In the genomic region with DNA sequence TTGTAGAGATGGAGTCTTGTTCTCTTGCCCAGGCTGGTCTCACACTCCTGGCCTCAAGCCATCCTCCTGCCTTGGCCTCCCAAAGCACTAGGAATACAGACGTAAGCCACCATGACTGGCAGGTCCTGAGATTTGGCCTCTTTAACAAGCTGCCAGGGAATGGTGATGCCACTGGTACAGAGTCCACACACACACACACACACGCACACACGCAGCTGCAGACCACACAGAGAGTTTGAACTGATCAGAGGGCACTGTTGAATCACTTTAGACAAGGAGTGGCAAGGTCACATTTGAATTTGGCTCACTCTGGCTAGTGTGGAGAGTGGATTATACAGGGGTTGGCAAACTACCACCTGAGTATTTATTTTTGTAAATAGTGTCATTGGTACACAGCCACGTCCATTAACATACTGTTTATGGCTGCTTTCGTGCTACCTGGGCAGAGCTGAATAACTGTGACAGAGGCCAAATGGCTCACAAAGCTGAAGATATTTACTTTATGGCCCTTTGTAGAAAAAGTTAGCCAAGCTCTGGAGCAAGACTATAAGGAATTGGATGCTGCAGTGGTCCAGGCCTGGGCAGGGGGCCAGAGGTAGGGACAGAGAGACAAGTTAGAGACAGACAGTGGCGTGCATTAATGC, we compare ENCODE assay signal across 1 cellular context.
TF ChIP-seq lines count a peak whose summit lies in the region.

No MANE protein-coding gene starts in this region.

TF ChIP-seq in HepG2, 621 proteins besides CTCF, POLR2A, EP300 and RAD21 (continued from another document and continues in another):
- TF ChIP-seq ZNF550 (CRISPR knock-in tag; IDR thresholded peaks at IDR 0.05; ENCODE audit: borderline replicate concordance) (no peak), ZNF256 (CRISPR knock-in tag; conservative IDR thresholded peaks at IDR 0.05) (no peak), PITX1 (CRISPR knock-in tag; IDR thresholded peaks at IDR 0.05) (peak; percentile 45; the same call in 1 of the 2 replicates), ZBTB8A (CRISPR knock-in tag; IDR thresholded peaks at IDR 0.05; ENCODE audit: borderline replicate concordance, low read depth) (no peak), ZNF432 (CRISPR knock-in tag; IDR thresholded peaks at IDR 0.05; ENCODE audit: borderline replicate concordance) (no peak), HOXA9 (CRISPR knock-in tag; IDR thresholded peaks at IDR 0.05; ENCODE audit: borderline replicate concordance) (0 out of 2 replicates have a peak, but pooled peaks have one; percentile 58), ZNF773 (CRISPR knock-in tag; IDR thresholded peaks at IDR 0.05; ENCODE audit: borderline replicate concordance) (no peak), ZNF678 (CRISPR knock-in tag; IDR thresholded peaks at IDR 0.05) (no peak), GFI1 (CRISPR knock-in tag; IDR thresholded peaks at IDR 0.05; ENCODE audit: borderline replicate concordance) (peak; percentile 73; the same call in 1 of the 2 replicates), POLR2AphosphoS2 (IDR thresholded peaks at IDR 0.05; ENCODE audit: low read depth, low read length) (no peak), CAMTA2 (CRISPR knock-in tag; IDR thresholded peaks at IDR 0.05; ENCODE audit: borderline replicate concordance) (no peak), SIN3B (IDR thresholded peaks at IDR 0.05; ENCODE audit: low read length) (no peak), DMAP1 (CRISPR knock-in tag; IDR thresholded peaks at IDR 0.05) (no peak), ZBTB42 (CRISPR knock-in tag; IDR thresholded peaks at IDR 0.05) (no peak), SMAD1 (CRISPR knock-in tag; IDR thresholded peaks at IDR 0.05; ENCODE audit: borderline replicate concordance, low read depth) (no peak), SP5 (CRISPR knock-in tag; IDR thresholded peaks at IDR 0.05; ENCODE audit: borderline replicate concordance, low read depth) (no peak), PAF1 (CRISPR knock-in tag; IDR thresholded peaks at IDR 0.05) (no peak), GTF3A (CRISPR knock-in tag; conservative IDR thresholded peaks at IDR 0.05) (no peak), ZNF326 (CRISPR knock-in tag; IDR thresholded peaks at IDR 0.05; ENCODE audit: borderline replicate concordance) (no peak), PHF20 (CRISPR knock-in tag; IDR thresholded peaks at IDR 0.05) (no peak), ZNF234 (CRISPR knock-in tag; conservative IDR thresholded peaks at IDR 0.05) (no peak), ZNF235 (CRISPR knock-in tag; IDR thresholded peaks at IDR 0.05; ENCODE audit: borderline replicate concordance) (no peak), HNF4G (IDR thresholded peaks at IDR 0.05; ENCODE audit: borderline replicate concordance, low read depth, low read length) (peak; percentile 93), HNF4G (CRISPR knock-in tag; IDR thresholded peaks at IDR 0.05; ENCODE audit: borderline replicate concordance, low read depth) (no peak), ZNF564 (CRISPR knock-in tag; IDR thresholded peaks at IDR 0.05) (no peak), ARNT2 (CRISPR knock-in tag; IDR thresholded peaks at IDR 0.05; ENCODE audit: low read depth) (no peak), ZIK1 (CRISPR knock-in tag; IDR thresholded peaks at IDR 0.05; ENCODE audit: borderline replicate concordance, low read depth) (no peak), ZBTB38 (CRISPR knock-in tag; IDR thresholded peaks at IDR 0.05) (peak; percentile 41; the same call in 1 of the 2 replicates), SMAD9 (CRISPR knock-in tag; IDR thresholded peaks at IDR 0.05) (no peak), KLF12 (CRISPR knock-in tag; IDR thresholded peaks at IDR 0.05; ENCODE audit: borderline replicate concordance) (no peak), ZNF775 (CRISPR knock-in tag; IDR thresholded peaks at IDR 0.05; ENCODE audit: borderline replicate concordance) (no peak), ZNF230 (CRISPR knock-in tag; IDR thresholded peaks at IDR 0.05) (peak; percentile 60; the same call in 1 of the 2 replicates), RFX1 (IDR thresholded peaks at IDR 0.05) (no peak), RARG (CRISPR knock-in tag; IDR thresholded peaks at IDR 0.05; ENCODE audit: low read depth) (no peak), ZNF225 (CRISPR knock-in tag; IDR thresholded peaks at IDR 0.05) (no peak), IKZF4 (CRISPR knock-in tag; IDR thresholded peaks at IDR 0.05; ENCODE audit: borderline replicate concordance, low read depth, not compliant biosample characterization) (peak; percentile 44), ZNF768 (CRISPR knock-in tag; IDR thresholded peaks at IDR 0.05) (no peak), RXRA (CRISPR knock-in tag; IDR thresholded peaks at IDR 0.05) (no peak; the same call in 1 of the 2 replicates), THAP11 (CRISPR knock-in tag; IDR thresholded peaks at IDR 0.05) (no peak; the same call in 1 of the 2 replicates), ONECUT2 (CRISPR knock-in tag; IDR thresholded peaks at IDR 0.05) (no peak), NR2C2 (CRISPR knock-in tag; IDR thresholded peaks at IDR 0.05; ENCODE audit: borderline replicate concordance) (peak; percentile 38), ZSCAN12 (CRISPR knock-in tag; IDR thresholded peaks at IDR 0.05) (no peak)
- TF ChIP-seq, protein P1, sequence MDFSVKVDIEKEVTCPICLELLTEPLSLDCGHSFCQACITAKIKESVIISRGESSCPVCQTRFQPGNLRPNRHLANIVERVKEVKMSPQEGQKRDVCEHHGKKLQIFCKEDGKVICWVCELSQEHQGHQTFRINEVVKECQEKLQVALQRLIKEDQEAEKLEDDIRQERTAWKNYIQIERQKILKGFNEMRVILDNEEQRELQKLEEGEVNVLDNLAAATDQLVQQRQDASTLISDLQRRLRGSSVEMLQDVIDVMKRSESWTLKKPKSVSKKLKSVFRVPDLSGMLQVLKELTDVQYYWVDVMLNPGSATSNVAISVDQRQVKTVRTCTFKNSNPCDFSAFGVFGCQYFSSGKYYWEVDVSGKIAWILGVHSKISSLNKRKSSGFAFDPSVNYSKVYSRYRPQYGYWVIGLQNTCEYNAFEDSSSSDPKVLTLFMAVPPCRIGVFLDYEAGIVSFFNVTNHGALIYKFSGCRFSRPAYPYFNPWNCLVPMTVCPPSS (IDR thresholded peaks at IDR 0.05): no peak
- TF ChIP-seq, protein P2, sequence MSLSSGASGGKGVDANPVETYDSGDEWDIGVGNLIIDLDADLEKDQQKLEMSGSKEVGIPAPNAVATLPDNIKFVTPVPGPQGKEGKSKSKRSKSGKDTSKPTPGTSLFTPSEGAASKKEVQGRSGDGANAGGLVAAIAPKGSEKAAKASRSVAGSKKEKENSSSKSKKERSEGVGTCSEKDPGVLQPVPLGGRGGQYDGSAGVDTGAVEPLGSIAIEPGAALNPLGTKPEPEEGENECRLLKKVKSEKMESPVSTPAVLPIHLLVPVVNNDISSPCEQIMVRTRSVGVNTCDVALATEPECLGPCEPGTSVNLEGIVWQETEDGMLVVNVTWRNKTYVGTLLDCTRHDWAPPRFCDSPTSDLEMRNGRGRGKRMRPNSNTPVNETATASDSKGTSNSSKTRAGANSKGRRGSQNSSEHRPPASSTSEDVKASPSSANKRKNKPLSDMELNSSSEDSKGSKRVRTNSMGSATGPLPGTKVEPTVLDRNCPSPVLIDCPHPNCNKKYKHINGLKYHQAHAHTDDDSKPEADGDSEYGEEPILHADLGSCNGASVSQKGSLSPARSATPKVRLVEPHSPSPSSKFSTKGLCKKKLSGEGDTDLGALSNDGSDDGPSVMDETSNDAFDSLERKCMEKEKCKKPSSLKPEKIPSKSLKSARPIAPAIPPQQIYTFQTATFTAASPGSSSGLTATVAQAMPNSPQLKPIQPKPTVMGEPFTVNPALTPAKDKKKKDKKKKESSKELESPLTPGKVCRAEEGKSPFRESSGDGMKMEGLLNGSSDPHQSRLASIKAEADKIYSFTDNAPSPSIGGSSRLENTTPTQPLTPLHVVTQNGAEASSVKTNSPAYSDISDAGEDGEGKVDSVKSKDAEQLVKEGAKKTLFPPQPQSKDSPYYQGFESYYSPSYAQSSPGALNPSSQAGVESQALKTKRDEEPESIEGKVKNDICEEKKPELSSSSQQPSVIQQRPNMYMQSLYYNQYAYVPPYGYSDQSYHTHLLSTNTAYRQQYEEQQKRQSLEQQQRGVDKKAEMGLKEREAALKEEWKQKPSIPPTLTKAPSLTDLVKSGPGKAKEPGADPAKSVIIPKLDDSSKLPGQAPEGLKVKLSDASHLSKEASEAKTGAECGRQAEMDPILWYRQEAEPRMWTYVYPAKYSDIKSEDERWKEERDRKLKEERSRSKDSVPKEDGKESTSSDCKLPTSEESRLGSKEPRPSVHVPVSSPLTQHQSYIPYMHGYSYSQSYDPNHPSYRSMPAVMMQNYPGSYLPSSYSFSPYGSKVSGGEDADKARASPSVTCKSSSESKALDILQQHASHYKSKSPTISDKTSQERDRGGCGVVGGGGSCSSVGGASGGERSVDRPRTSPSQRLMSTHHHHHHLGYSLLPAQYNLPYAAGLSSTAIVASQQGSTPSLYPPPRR (CRISPR knock-in tag; IDR thresholded peaks at IDR 0.05; ENCODE audit: borderline replicate concordance): peak; percentile 64; the same call in 1 of the 2 replicates
- TF ChIP-seq, protein P3, sequence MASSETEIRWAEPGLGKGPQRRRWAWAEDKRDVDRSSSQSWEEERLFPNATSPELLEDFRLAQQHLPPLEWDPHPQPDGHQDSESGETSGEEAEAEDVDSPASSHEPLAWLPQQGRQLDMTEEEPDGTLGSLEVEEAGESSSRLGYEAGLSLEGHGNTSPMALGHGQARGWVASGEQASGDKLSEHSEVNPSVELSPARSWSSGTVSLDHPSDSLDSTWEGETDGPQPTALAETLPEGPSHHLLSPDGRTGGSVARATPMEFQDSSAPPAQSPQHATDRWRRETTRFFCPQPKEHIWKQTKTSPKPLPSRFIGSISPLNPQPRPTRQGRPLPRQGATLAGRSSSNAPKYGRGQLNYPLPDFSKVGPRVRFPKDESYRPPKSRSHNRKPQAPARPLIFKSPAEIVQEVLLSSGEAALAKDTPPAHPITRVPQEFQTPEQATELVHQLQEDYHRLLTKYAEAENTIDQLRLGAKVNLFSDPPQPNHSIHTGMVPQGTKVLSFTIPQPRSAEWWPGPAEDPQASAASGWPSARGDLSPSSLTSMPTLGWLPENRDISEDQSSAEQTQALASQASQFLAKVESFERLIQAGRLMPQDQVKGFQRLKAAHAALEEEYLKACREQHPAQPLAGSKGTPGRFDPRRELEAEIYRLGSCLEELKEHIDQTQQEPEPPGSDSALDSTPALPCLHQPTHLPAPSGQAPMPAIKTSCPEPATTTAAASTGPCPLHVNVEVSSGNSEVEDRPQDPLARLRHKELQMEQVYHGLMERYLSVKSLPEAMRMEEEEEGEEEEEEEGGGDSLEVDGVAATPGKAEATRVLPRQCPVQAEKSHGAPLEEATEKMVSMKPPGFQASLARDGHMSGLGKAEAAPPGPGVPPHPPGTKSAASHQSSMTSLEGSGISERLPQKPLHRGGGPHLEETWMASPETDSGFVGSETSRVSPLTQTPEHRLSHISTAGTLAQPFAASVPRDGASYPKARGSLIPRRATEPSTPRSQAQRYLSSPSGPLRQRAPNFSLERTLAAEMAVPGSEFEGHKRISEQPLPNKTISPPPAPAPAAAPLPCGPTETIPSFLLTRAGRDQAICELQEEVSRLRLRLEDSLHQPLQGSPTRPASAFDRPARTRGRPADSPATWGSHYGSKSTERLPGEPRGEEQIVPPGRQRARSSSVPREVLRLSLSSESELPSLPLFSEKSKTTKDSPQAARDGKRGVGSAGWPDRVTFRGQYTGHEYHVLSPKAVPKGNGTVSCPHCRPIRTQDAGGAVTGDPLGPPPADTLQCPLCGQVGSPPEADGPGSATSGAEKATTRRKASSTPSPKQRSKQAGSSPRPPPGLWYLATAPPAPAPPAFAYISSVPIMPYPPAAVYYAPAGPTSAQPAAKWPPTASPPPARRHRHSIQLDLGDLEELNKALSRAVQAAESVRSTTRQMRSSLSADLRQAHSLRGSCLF (CRISPR knock-in tag; IDR thresholded peaks at IDR 0.05; ENCODE audit: borderline replicate concordance): no peak
- TF ChIP-seq, protein P4, sequence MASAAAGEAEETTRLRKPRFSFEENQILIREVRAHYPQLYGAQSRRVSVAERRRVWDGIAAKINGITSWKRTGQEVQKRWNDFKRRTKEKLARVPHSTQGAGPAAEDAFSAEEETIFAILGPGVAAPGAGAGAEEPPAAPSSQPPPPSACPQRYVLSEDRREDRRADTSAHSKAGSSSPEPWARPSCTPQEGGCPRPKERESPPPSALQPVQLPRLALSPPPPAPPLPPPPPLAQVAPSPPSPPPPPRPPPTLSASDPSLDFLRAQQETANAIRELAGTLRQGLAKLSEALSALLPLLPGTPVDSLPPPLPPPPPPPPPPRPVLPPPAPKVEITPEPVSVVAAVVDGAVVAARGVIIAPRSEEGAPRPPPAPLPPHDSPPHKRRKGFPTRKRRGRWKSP (CRISPR knock-in tag; IDR thresholded peaks at IDR 0.05): peak; percentile 41; the same call in 1 of the 2 replicates
- TF ChIP-seq, protein P5, sequence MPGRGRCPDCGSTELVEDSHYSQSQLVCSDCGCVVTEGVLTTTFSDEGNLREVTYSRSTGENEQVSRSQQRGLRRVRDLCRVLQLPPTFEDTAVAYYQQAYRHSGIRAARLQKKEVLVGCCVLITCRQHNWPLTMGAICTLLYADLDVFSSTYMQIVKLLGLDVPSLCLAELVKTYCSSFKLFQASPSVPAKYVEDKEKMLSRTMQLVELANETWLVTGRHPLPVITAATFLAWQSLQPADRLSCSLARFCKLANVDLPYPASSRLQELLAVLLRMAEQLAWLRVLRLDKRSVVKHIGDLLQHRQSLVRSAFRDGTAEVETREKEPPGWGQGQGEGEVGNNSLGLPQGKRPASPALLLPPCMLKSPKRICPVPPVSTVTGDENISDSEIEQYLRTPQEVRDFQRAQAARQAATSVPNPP (CRISPR knock-in tag; IDR thresholded peaks at IDR 0.05): no peak
- TF ChIP-seq, protein P6, sequence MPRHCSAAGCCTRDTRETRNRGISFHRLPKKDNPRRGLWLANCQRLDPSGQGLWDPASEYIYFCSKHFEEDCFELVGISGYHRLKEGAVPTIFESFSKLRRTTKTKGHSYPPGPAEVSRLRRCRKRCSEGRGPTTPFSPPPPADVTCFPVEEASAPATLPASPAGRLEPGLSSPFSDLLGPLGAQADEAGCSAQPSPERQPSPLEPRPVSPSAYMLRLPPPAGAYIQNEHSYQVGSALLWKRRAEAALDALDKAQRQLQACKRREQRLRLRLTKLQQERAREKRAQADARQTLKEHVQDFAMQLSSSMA (CRISPR knock-in tag; IDR thresholded peaks at IDR 0.05): no peak
- TF ChIP-seq, protein P7, sequence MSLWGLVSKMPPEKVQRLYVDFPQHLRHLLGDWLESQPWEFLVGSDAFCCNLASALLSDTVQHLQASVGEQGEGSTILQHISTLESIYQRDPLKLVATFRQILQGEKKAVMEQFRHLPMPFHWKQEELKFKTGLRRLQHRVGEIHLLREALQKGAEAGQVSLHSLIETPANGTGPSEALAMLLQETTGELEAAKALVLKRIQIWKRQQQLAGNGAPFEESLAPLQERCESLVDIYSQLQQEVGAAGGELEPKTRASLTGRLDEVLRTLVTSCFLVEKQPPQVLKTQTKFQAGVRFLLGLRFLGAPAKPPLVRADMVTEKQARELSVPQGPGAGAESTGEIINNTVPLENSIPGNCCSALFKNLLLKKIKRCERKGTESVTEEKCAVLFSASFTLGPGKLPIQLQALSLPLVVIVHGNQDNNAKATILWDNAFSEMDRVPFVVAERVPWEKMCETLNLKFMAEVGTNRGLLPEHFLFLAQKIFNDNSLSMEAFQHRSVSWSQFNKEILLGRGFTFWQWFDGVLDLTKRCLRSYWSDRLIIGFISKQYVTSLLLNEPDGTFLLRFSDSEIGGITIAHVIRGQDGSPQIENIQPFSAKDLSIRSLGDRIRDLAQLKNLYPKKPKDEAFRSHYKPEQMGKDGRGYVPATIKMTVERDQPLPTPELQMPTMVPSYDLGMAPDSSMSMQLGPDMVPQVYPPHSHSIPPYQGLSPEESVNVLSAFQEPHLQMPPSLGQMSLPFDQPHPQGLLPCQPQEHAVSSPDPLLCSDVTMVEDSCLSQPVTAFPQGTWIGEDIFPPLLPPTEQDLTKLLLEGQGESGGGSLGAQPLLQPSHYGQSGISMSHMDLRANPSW (CRISPR knock-in tag; IDR thresholded peaks at IDR 0.05; ENCODE audit: borderline replicate concordance): no peak
